Comparison of ENCODE assay signal across 8 cellular contexts in the genomic region with DNA sequence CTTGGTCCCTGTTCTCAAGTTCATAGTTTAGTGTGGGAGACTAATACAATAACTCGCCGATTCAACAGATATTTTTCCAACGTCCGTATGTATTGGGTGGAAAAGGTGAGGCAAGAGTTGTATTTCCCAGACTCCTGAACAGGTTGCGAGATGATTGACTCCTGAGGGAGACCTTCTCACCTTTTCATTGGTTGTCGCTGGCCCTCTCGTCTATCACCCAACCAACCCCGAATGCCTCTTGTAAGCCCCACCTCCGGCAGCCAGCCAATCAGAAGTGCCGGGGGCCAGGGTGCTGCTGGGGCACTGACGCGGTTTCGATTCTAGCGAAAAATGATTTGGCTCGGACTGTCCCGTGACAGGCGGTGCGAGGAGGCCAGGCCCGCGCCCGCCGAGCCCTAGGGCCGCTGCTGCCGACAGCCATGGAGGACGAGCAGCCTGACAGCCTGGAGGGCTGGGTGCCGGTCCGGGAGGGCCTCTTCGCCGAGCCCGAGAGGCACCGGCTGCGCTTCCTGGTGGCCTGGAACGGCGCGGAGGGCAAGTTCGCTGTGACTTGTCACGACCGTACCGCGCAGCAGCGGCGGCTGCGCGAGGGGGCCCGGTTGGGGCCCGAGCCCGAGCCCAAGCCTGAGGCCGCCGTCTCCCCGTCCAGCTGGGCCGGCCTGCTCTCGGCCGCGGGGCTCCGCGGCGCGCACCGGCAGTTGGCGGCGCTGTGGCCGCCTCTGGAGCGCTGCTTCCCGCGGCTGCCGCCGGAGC. TPM values are rescaled to one million over a fixed set of nuclear protein-coding genes. Genes with fewer than 3 reads are reported as not detected.
DNase-seq lines count a peak whose midpoint lies in the region; FAIRE-seq and TF ChIP-seq lines count a peak whose summit lies in the region.

A gene with protein sequence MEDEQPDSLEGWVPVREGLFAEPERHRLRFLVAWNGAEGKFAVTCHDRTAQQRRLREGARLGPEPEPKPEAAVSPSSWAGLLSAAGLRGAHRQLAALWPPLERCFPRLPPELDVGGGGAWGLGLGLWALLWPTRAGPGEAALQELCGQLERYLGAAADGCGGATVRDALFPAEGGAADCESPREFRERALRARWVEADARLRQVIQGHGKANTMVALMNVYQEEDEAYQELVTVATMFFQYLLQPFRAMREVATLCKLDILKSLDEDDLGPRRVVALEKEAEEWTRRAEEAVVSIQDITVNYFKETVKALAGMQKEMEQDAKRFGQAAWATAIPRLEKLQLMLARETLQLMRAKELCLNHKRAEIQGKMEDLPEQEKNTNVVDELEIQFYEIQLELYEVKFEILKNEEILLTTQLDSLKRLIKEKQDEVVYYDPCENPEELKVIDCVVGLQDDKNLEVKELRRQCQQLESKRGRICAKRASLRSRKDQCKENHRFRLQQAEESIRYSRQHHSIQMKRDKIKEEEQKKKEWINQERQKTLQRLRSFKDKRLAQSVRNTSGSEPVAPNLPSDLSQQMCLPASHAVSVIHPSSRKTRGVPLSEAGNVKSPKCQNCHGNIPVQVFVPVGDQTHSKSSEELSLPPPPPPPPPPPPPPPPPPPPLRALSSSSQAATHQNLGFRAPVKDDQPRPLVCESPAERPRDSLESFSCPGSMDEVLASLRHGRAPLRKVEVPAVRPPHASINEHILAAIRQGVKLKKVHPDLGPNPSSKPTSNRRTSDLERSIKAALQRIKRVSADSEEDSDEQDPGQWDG (plus strand): TSS at position 321 of the 753 bp plus-strand sequence. CDS start 99 bp downstream, at position 420.

- peaks cover 16% of the 10 kb centered on the region for H3K4me1 ChIP-seq in HAP-1
- H3K4me1 ChIP-seq in stomach smooth muscle (ENCODE audit: control insufficient read depth, insufficient read depth, low read length), result peaks cover 2% of the 10 kb centered on the region

- H3K27ac ChIP-seq in stomach smooth muscle (ENCODE audit: low read length), result peak within 1 kb of the TSS; percentile 96

- peak within 1 kb of the TSS; percentile 93 to 95 for H3K9ac ChIP-seq in stomach smooth muscle (ENCODE audit: low read length in 2 of 2)

- peaks cover 25% of the 10 kb centered on the region for H3K4me1 Mint-ChIP-seq in neural crest cell

- H3K9me3 Mint-ChIP-seq in neural crest cell, result no peaks in the 10 kb centered on the region

- H3K4me3 ChIP-seq in HAP-1, result peak within 1 kb of the TSS; percentile 83
- H3K4me3 ChIP-seq in MG63, result peak within 1 kb of the TSS; percentile 80
- H3K4me3 ChIP-seq in foreskin fibroblast (ENCODE audit: low read depth in 1 of 2, low read length in 2 of 2), result peak within 1 kb of the TSS; percentile 72 to 89
- peak within 1 kb of the TSS; percentile 83 to 84 for H3K4me3 ChIP-seq in stomach smooth muscle (ENCODE audit: low read length in 2 of 2)

- H3K36me3 ChIP-seq in HAP-1 (replicated peaks) (peaks cover 15% of the 10 kb centered on the region), MG63 (peaks cover 21% of the 10 kb centered on the region), stomach smooth muscle (ENCODE audit: control insufficient read depth in 2 of 2, insufficient read depth in 2 of 2, low read length in 2 of 2) (peaks cover 2 to 6% of the 10 kb centered on the region in 2 donors)

- H3K27ac Mint-ChIP-seq in neural crest cell (ENCODE audit: unreplicated experiment), result peak within 1 kb of the TSS; percentile 17

- TF ChIP-seq CTCF in foreskin fibroblast (IDR thresholded peaks at IDR 0.05; ENCODE audit: low read depth, low read length), result no peak
- no peak for TF ChIP-seq CTCF in neural crest cell (conservative IDR thresholded peaks at IDR 0.05)

- in situ Hi-C loops in HAP-1 (cut with MboI; ENCODE audit: low sequenced_read_pairs), result no loop called here

- peak within 1 kb of the TSS; percentile 91 for H3K4me3 Mint-ChIP-seq in neural crest cell

- DNase-seq in HAP-1 (ENCODE audit: low spot score in 2 of 2) (peak; percentile 100), MG63 (peak; percentile 100), SHP77 treated with DMSO at 0.1 percent for 48 hours (lab: John Stamatoyannopoulos, UW) (peak; percentile 92), activated gamma-delta T cell treated with Interleukin-2 at 50 U/mL for 16 hours (peak; percentile 93), foreskin fibroblast (peak; percentile 97 to 99), neural crest cell (ENCODE audit: low read depth, low spot score) (peak; percentile 85)

- H3K27me3 ChIP-seq in HAP-1 (ENCODE audit: low read depth), result 0 out of 2 replicates have a peak, but pooled peaks cover 4% of the 10 kb centered on the region
- H3K27me3 ChIP-seq in MG63, result no peaks in the 10 kb centered on the region
- H3K27me3 ChIP-seq in stomach smooth muscle (ENCODE audit: control insufficient read depth in 1 of 2, insufficient read depth in 2 of 2, low read length in 2 of 2), result no peaks in the 10 kb centered on the region

- H3K36me3 Mint-ChIP-seq in neural crest cell (ENCODE audit: low read depth), result peaks cover 2% of the 10 kb centered on the region

- peak; percentile 98 for FAIRE-seq in G401.6 (lab: Jason Lieb, UNC)

- no peaks in the 10 kb centered on the region for H3K9me3 ChIP-seq in HAP-1
- H3K9me3 ChIP-seq in MG63, result no peaks in the 10 kb centered on the region
- H3K9me3 ChIP-seq in stomach smooth muscle (ENCODE audit: control insufficient read depth in 2 of 2, low read length in 2 of 2), result no peaks in the 10 kb centered on the region

- H3K27me3 Mint-ChIP-seq in neural crest cell (ENCODE audit: low read depth), result no peaks in the 10 kb centered on the region

RNA-seq across cellular contexts. Expression of the gene that starts here (rescaled TPM):
- total RNA-seq in MG63 (2014; rRNA removed; shearing (Covaris generic); ENCODE audit: low replicate concordance), result 3.6 and 6.2 TPM in 2 replicates
- 5.8 and 6.3 TPM in 2 replicates for total RNA-seq in neural crest cell

Comparison
In these comparisons a context has a peak if more than half of its experiments do, and no peak if none do; other contexts are left out.
1. Peak in every context shown above with its lines: DNase-seq, H3K4me3 ChIP-seq and H3K27ac ChIP-seq.